ENCODE assay signal across 8 cellular contexts in the genomic region with DNA sequence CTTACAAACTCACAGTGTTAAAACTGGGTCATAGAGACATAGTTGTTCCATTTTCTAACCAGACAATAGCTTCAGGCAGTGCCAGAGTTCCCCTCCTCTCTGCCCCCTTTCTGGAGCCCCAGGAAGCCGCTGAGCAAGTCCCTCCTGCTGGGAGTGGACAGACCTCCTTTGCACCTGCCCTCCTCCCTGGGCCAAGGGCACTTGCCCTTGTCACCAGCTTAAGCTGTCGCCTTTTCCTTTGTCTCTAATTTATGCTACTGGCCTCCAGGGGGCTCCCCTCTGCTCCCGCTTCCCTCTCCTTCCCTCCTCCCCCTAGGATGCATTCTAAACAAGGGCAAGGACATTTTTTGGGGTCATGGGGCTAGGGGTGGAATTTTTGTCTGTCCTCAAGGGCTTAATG.
A peak's percentile ranks its signal among the peaks of the same experiment; 100 is the strongest.
DNase-seq lines count a peak whose midpoint lies in the region; ATAC-seq, FAIRE-seq and TF ChIP-seq lines count a peak whose summit lies in the region.

No MANE protein-coding gene starts in this region.

- no peaks in the 10 kb centered on the region for H3K4me1 ChIP-seq in BLaER1
- no peaks in the 10 kb centered on the region for H3K4me1 ChIP-seq in cardiac muscle cell (ENCODE audit: low read depth)
- H3K4me1 ChIP-seq in ascending aorta: peaks cover 0 to 3% of the 10 kb centered on the region in 2 donors
- no peaks in the 10 kb centered on the region for H3K4me1 ChIP-seq in colonic mucosa

- peak; percentile 24 for DNase-seq in GM12891 (ENCODE audit: insufficient read length, low spot score)
- DNase-seq in NOMO-1 treated with DMSO at 0.1 percent for 48 hours (lab: John Stamatoyannopoulos, UW; ENCODE audit: unreplicated experiment): peak; percentile 10
- DNase-seq in cardiac muscle cell (ENCODE audit: low read depth in 1 of 2, low spot score in 1 of 2): peak; percentile 12 to 49
- DNase-seq in ascending aorta (ENCODE audit: low spot score in 2 of 2): no peak
- DNase-seq in colonic mucosa: no peak

- no peak overlapping the region for H3K4me2 ChIP-seq in BLaER1

- H3K27me3 ChIP-seq in BLaER1 (no peaks in the 10 kb centered on the region), cardiac muscle cell (no peaks in the 10 kb centered on the region), ascending aorta (no peaks in the 10 kb centered on the region), colonic mucosa (no peaks in the 10 kb centered on the region)

- H3K4me3 ChIP-seq in BLaER1: no peak overlapping the region
- H3K4me3 ChIP-seq in cardiac muscle cell: no peak overlapping the region
- H3K4me3 ChIP-seq in ascending aorta: no peak overlapping the region
- no peak overlapping the region for H3K4me3 ChIP-seq in colonic mucosa

- H3K27ac ChIP-seq in BLaER1: no peak overlapping the region
- no peak overlapping the region for H3K27ac ChIP-seq in cardiac muscle cell
- H3K27ac ChIP-seq in ascending aorta: no peak overlapping the region
- no peak overlapping the region for H3K27ac ChIP-seq in colonic mucosa

- FAIRE-seq in GM12891 (lab: Jason Lieb, UNC): no peak

- intact Hi-C loops in ascending aorta (cut with DNase I) (no loop called here), colonic mucosa (cut with DNase I) (no loop called here)

- H3K36me3 ChIP-seq in BLaER1 (no peaks in the 10 kb centered on the region), cardiac muscle cell (no peaks in the 10 kb centered on the region), ascending aorta (no peaks in the 10 kb centered on the region), colonic mucosa (no peaks in the 10 kb centered on the region)

- no peaks in the 10 kb centered on the region for H4K20me1 ChIP-seq in BLaER1

- no peak for TF ChIP-seq POLR2A in GM12891 (IDR thresholded peaks at IDR 0.05; ENCODE audit: low read depth, low read length)

- TF ChIP-seq CTCF in cardiac muscle cell (IDR thresholded peaks at IDR 0.05; ENCODE audit: low read depth, low read length) (peak; percentile 47), ascending aorta (IDR thresholded peaks at IDR 0.05) (peak in 1 of 3 experiments; percentile 31), colonic mucosa (IDR thresholded peaks at IDR 0.05) (no peak)

- H3K9ac ChIP-seq in BLaER1 (0 out of 2 replicates have a peak overlapping the region, but pooled peaks have one; percentile 19), colonic mucosa (ENCODE audit: low read depth in 2 of 2, low read length in 2 of 2) (no peak overlapping the region)

- ATAC-seq in GM18502 (IDR thresholded peaks at IDR 0.05; ENCODE audit: poor library complexity, unreplicated experiment): no peak
- ATAC-seq in GM21528 (IDR thresholded peaks at IDR 0.05; ENCODE audit: low FRiP score, unreplicated experiment): no peak

- H3K9me3 ChIP-seq in BLaER1: no peaks in the 10 kb centered on the region; the same call in 1 of the 2 replicates
- H3K9me3 ChIP-seq in cardiac muscle cell (ENCODE audit: low read depth): no peaks in the 10 kb centered on the region
- H3K9me3 ChIP-seq in ascending aorta: no peaks in the 10 kb centered on the region
- no peaks in the 10 kb centered on the region for H3K9me3 ChIP-seq in colonic mucosa

TF ChIP-seq in GM12891, 5 proteins besides CTCF, POLR2A, EP300 and RAD21:
- TF ChIP-seq POLR2AphosphoS5 (IDR thresholded peaks at IDR 0.05; ENCODE audit: low read depth, low read length) (no peak), POU2F2 (IDR thresholded peaks at IDR 0.05; ENCODE audit: low read depth, low read length) (no peak), PAX5 (IDR thresholded peaks at IDR 0.05; ENCODE audit: insufficient read depth, low read length, severe bottlenecking) (no peak), TAF1 (IDR thresholded peaks at IDR 0.05; ENCODE audit: low read depth, low read length) (no peak), SPI1 (IDR thresholded peaks at IDR 0.05; ENCODE audit: low read depth, low read length) (no peak)
TF ChIP-seq in GM12891: peak in this region for 0.

Comparison
In these comparisons a context has a peak if more than half of its experiments do, and no peak if none do; other contexts are left out.
1. DNase-seq: peak in GM12891 (single experiment), NOMO-1 treated with DMSO at 0.1 percent for 48 hours (single experiment) and cardiac muscle cell (2 of 2); none in ascending aorta (0 of 2) and colonic mucosa (single experiment).